Comparison of ENCODE assay signal across 1 cellular context in genomic region chr15:78764340-78765153, GRCh38. TPM values are rescaled to one million over a fixed set of nuclear protein-coding genes. Genes with fewer than 3 reads are reported as not detected.
"Had no signal": no experiment of that assay in that cellular context is flagged by ENCODE, and none has a peak within 500 bp of the region (broad histone marks: within the 10 kb centered on the region; RNA-seq: fewer than 3 reads in every experiment).

No MANE protein-coding gene starts in this region.

RNA-seq across cellular contexts. Expression of gene ADAMTS7, which starts 46.7 kb away (rescaled TPM):
- polyA plus RNA-seq: naive thymus-derived CD4-positive, alpha-beta T cell had no signal
